In the genomic region with DNA sequence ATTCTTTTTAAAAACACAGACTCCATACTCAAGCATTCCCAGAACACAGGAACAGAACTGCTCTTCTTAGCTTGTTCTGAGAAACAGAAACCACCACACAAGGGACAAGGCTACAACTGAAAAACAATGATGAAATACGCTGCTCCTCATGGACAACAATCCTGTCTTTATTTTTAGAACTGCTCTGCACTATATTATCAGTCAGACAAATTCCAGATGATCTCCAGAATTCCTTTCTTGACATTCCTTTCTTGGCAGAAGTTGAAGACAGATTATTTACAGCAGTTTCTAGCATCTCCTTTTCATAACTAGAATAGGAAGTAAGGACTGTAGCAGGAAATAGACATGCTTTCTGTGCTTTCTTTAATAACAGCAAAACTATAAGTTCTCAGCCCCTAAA, we compare ENCODE assay signal across 9 cellular contexts. TPM values are rescaled to one million over a fixed set of nuclear protein-coding genes. Genes with fewer than 3 reads are reported as not detected.
A peak's percentile ranks its signal among the peaks of the same experiment; 100 is the strongest.
DNase-seq lines count a peak whose midpoint lies in the region; ATAC-seq, FAIRE-seq and TF ChIP-seq lines count a peak whose summit lies in the region.
"Had no signal": no experiment of that assay in that cellular context is flagged by ENCODE, and none has a peak within 500 bp of the region (broad histone marks: within the 10 kb centered on the region; RNA-seq: fewer than 3 reads in every experiment).

No MANE protein-coding gene starts in this region.

- peaks cover 11% of the 10 kb centered on the region for H3K4me1 Mint-ChIP-seq in T-helper 17 cell

- H3K9me3 ChIP-seq in T-helper 17 cell (ENCODE audit: control insufficient read depth, low read length, poor library complexity, severe bottlenecking), result no peaks in the 10 kb centered on the region

- intact Hi-C loops in sciatic nerve (cut with DNase I), result no loop called here

- TF ChIP-seq POLR2A in GM12891 (IDR thresholded peaks at IDR 0.05; ENCODE audit: low read depth, low read length), result no peak

- ATAC-seq in T-helper 17 cell (peak; percentile 47), sciatic nerve (peak; percentile 99), HG02642 (IDR thresholded peaks at IDR 0.05; ENCODE audit: poor library complexity, unreplicated experiment) (no peak)

- peak overlapping the region; percentile 91 for H3K27ac Mint-ChIP-seq in T-helper 17 cell

- FAIRE-seq in GM12891 (lab: Jason Lieb, UNC), result peak; percentile 16
- FAIRE-seq: H1 had no signal

- DNase-seq in GM12891 (ENCODE audit: insufficient read length, low spot score), result no peak
- DNase-seq in T-helper 17 cell, result no peak
- peak; percentile 77 for DNase-seq in fibroblast of the conjunctiva (ENCODE audit: low read depth)
- DNase-seq in sciatic nerve (ENCODE audit: low spot score), result no peak
- DNase-seq in OCI-M2 (lab: John Stamatoyannopoulos, UW; ENCODE audit: unreplicated experiment), result no peak
- no peak for DNase-seq in NCI-H146 (lab: John Stamatoyannopoulos, UW)
- DNase-seq in NCI-H1436 (lab: John Stamatoyannopoulos, UW), result no peak

- peak overlapping the region; percentile 73 for H3K4me3 Mint-ChIP-seq in T-helper 17 cell

- H3K36me3 Mint-ChIP-seq in T-helper 17 cell (ENCODE audit: low read depth), result peaks cover 2% of the 10 kb centered on the region

- H3K27me3 Mint-ChIP-seq in T-helper 17 cell, result no peaks in the 10 kb centered on the region

TF ChIP-seq in GM12891, 5 proteins besides CTCF, POLR2A, EP300 and RAD21:
- TF ChIP-seq POU2F2 (IDR thresholded peaks at IDR 0.05; ENCODE audit: low read depth, low read length) (no peak), POLR2AphosphoS5 (IDR thresholded peaks at IDR 0.05; ENCODE audit: low read depth, low read length) (no peak), PAX5 (IDR thresholded peaks at IDR 0.05; ENCODE audit: insufficient read depth, low read length, severe bottlenecking) (no peak), TAF1 (IDR thresholded peaks at IDR 0.05; ENCODE audit: low read depth, low read length) (no peak), SPI1 (IDR thresholded peaks at IDR 0.05; ENCODE audit: low read depth, low read length) (no peak)

RNA-seq across cellular contexts. Expression of a gene that starts 36.1 kb away (rescaled TPM):
- polyA plus RNA-seq in GM12891 (2012; ENCODE audit: low read depth, missing spikeins), result 5.2 TPM
- total RNA-seq in T-helper 17 cell (10 to 100 TPM; 58.0 to 58.9 TPM), sciatic nerve (94.4 TPM)
